ENCODE assay signal across 9 cellular contexts in genomic region chr3:196694202-196694638, GRCh38. TPM values are rescaled to one million over a fixed set of nuclear protein-coding genes. Genes with fewer than 3 reads are reported as not detected.
DNase-seq lines count a peak whose midpoint lies in the region; ATAC-seq lines count a peak whose summit lies in the region.
"Had no signal": no experiment of that assay in that cellular context is flagged by ENCODE, and none has a peak within 500 bp of the region (broad histone marks: within the 10 kb centered on the region; RNA-seq: fewer than 3 reads in every experiment).

No MANE protein-coding gene starts in this region.

- H3K27ac Mint-ChIP-seq in activated naive CD4-positive, alpha-beta T cell treated with anti-CD3 and anti-CD28 coated beads, Interleukin-2, amount 10 ng/mL, durations not matched to agents 7 days and 5 days, result peak overlapping the region; percentile 14
- H3K27ac Mint-ChIP-seq in activated naive CD4-positive, alpha-beta T cell treated with anti-CD3 and anti-CD28 coated beads for 36 hours, result no peak overlapping the region
- H3K27ac Mint-ChIP-seq: GM23338 had no signal

- H3K4me3 Mint-ChIP-seq in activated naive CD4-positive, alpha-beta T cell treated with anti-CD3 and anti-CD28 coated beads, Interleukin-2, amount 10 ng/mL, durations not matched to agents 7 days and 5 days, result no peak overlapping the region
- no peak overlapping the region for H3K4me3 Mint-ChIP-seq in activated naive CD4-positive, alpha-beta T cell treated with anti-CD3 and anti-CD28 coated beads for 36 hours
- H3K4me3 Mint-ChIP-seq: GM23338 had no signal

- CTCF ChIA-PET in activated naive CD4-positive, alpha-beta T cell treated with anti-CD3 and anti-CD28 coated beads, Interleukin-2, amount 10 ng/mL, durations not matched to agents 7 days and 5 days (lab: Charles Lee), result interaction anchor here (0.8 to 3.6 kb wide), 3 partner anchors 13 to 160 kb away, joined by 3 to 19 read pairs (median 5); no protein-coding TSS in a partner anchor
- CTCF ChIA-PET in activated naive CD4-positive, alpha-beta T cell treated with anti-CD3 and anti-CD28 coated beads for 36 hours (lab: Charles Lee), result interaction anchor here (1.6 to 11.4 kb wide), 2 partner anchors 10 to 85 kb away, joined by 7 to 265 read pairs; no protein-coding TSS in a partner anchor

- DNase-seq in activated naive CD4-positive, alpha-beta T cell treated with anti-CD3 and anti-CD28 coated beads, Interleukin-2, amount 10 ng/mL, durations not matched to agents 7 days and 5 days, result no peak
- no peak for DNase-seq in activated naive CD4-positive, alpha-beta T cell treated with anti-CD3 and anti-CD28 coated beads for 36 hours
- DNase-seq in NCI-H2196 (lab: John Stamatoyannopoulos, UW; ENCODE audit: unreplicated experiment) (peak; percentile 56), amniotic epithelial cell (ENCODE audit: low read depth) (peak; percentile 26), globus pallidus (ENCODE audit: low spot score) (no peak), NCI-H1436 treated with DMSO at 0.1 percent for 48 hours (lab: John Stamatoyannopoulos, UW) (no peak)
- peak; percentile 5 to 7 for DNase-seq in stimulated activated CD4-positive, alpha-beta T cell treated with anti-CD3 and anti-CD28 coated beads, Interleukin-2, amount 100 ng/mL, for 48 hours

- ATAC-seq in GM21529 (IDR thresholded peaks at IDR 0.05; ENCODE audit: unreplicated experiment), result no peak
- ATAC-seq: GM23338 had no signal

- H3K27me3 Mint-ChIP-seq in activated naive CD4-positive, alpha-beta T cell treated with anti-CD3 and anti-CD28 coated beads, Interleukin-2, amount 10 ng/mL, durations not matched to agents 7 days and 5 days, result peaks cover 15% of the 10 kb centered on the region
- no peaks in the 10 kb centered on the region for H3K27me3 Mint-ChIP-seq in activated naive CD4-positive, alpha-beta T cell treated with anti-CD3 and anti-CD28 coated beads for 36 hours (ENCODE audit: low read depth)

- H3K4me1 Mint-ChIP-seq in activated naive CD4-positive, alpha-beta T cell treated with anti-CD3 and anti-CD28 coated beads, Interleukin-2, amount 10 ng/mL, durations not matched to agents 7 days and 5 days, result peaks cover 8% of the 10 kb centered on the region
- no peaks in the 10 kb centered on the region for H3K4me1 Mint-ChIP-seq in activated naive CD4-positive, alpha-beta T cell treated with anti-CD3 and anti-CD28 coated beads for 36 hours (ENCODE audit: low read depth)
- H3K4me1 Mint-ChIP-seq: GM23338 had no signal

- H3K36me3 Mint-ChIP-seq in activated naive CD4-positive, alpha-beta T cell treated with anti-CD3 and anti-CD28 coated beads, Interleukin-2, amount 10 ng/mL, durations not matched to agents 7 days and 5 days, result no peaks in the 10 kb centered on the region
- no peaks in the 10 kb centered on the region for H3K36me3 Mint-ChIP-seq in activated naive CD4-positive, alpha-beta T cell treated with anti-CD3 and anti-CD28 coated beads for 36 hours (ENCODE audit: low read depth)

- intact Hi-C loops in activated naive CD4-positive, alpha-beta T cell treated with anti-CD3 and anti-CD28 coated beads for 36 hours (cut with micrococcal nuclease), result loop anchor here (2.0 kb wide), 1 partner anchor 157 kb away; no protein-coding TSS in a partner anchor

- no peaks in the 10 kb centered on the region for H3K9me3 Mint-ChIP-seq in activated naive CD4-positive, alpha-beta T cell treated with anti-CD3 and anti-CD28 coated beads, Interleukin-2, amount 10 ng/mL, durations not matched to agents 7 days and 5 days
- H3K9me3 Mint-ChIP-seq in activated naive CD4-positive, alpha-beta T cell treated with anti-CD3 and anti-CD28 coated beads for 36 hours, result no peaks in the 10 kb centered on the region
- H3K9me3 Mint-ChIP-seq: GM23338 had no signal

RNA-seq across cellular contexts. Expression of gene CEP19, which starts 17.8 kb away (rescaled TPM):
- total RNA-seq in activated naive CD4-positive, alpha-beta T cell treated with anti-CD3 and anti-CD28 coated beads for 36 hours, result 1 to 10 TPM; 3.1 to 4.4 TPM

RNA-seq across cellular contexts. Expression of gene PIGX, which starts 18.0 kb away (rescaled TPM):
- 10 to 100 TPM; 30.7 to 32.8 TPM for total RNA-seq in activated naive CD4-positive, alpha-beta T cell treated with anti-CD3 and anti-CD28 coated beads for 36 hours

RNA-seq across cellular contexts. Expression of gene PAK2, which starts 45.4 kb away (rescaled TPM):
- total RNA-seq in activated naive CD4-positive, alpha-beta T cell treated with anti-CD3 and anti-CD28 coated beads for 36 hours, result 10 to 100 TPM; 66.6 to 68.4 TPM

RNA-seq across cellular contexts. Expression of gene NRROS, which starts 54.7 kb away (rescaled TPM):
- total RNA-seq in activated naive CD4-positive, alpha-beta T cell treated with anti-CD3 and anti-CD28 coated beads for 36 hours, result 1 to 10 TPM; 8.1 to 9.2 TPM

Comparison
In these comparisons a context has a peak if more than half of its experiments do, and no peak if none do; other contexts are left out.
1. DNase-seq: peak in NCI-H2196 (single experiment), amniotic epithelial cell (single experiment) and stimulated activated CD4-positive, alpha-beta T cell treated with anti-CD3 and anti-CD28 coated beads, Interleukin-2, amount 100 ng/mL, for 48 hours (2 of 2); none in activated naive CD4-positive, alpha-beta T cell treated with anti-CD3 and anti-CD28 coated beads, Interleukin-2, amount 10 ng/mL, durations not matched to agents 7 days and 5 days (single experiment), activated naive CD4-positive, alpha-beta T cell treated with anti-CD3 and anti-CD28 coated beads for 36 hours (single experiment), globus pallidus (single experiment) and NCI-H1436 treated with DMSO at 0.1 percent for 48 hours (single experiment).